In the genomic region with DNA sequence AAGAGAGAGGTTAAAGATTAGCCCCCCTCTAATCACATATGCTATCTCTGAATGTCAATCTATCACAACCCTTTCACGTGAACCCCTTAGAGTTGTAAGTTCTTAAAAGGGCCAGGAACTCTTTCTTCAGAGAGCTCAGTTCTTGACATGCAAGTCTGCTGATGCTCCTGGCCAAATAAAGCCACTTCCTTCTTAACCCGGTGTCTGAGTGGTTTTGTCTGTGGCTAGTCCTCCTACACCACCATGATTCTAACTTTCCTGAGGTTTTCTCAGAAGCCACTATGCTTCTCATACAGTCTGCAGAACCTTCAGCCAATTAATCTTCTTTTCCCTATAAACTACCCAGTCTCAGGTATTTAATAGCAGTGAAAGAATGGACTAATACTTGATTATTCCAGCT, we compare ENCODE assay signal across 12 cellular contexts.
DNase-seq lines count a peak whose midpoint lies in the region; ATAC-seq lines count a peak whose summit lies in the region.
"Had no signal": no experiment of that assay in that cellular context is flagged by ENCODE, and none has a peak within 500 bp of the region (broad histone marks: within the 10 kb centered on the region; RNA-seq: fewer than 3 reads in every experiment).

No MANE protein-coding gene starts in this region.

- DNase-seq in Jurkat, Clone E6-1 (ENCODE audit: low read depth, low spot score) = peak; percentile 77
- peak; percentile 29 for DNase-seq in MV-4-11 (lab: John Stamatoyannopoulos, UW)
- no peak for DNase-seq in NCI-H2081 treated with DMSO at 0.1 percent for 48 hours (lab: John Stamatoyannopoulos, UW)
- no peak for DNase-seq in activated CD4-positive, alpha-beta T cell treated with anti-CD3 and anti-CD28 coated beads, Interleukin-2, amount 50 U/mL, for 1 hour
- DNase-seq in sciatic nerve (ENCODE audit: low spot score) = no peak
- DNase-seq: ACHN; AML-193; Caco-2; CD4-positive, alpha-beta T cell; HCEC 1CT had no signal

- ATAC-seq in GM18867 (IDR thresholded peaks at IDR 0.05; ENCODE audit: unreplicated experiment) = peak; percentile 46
- no peak for ATAC-seq in sciatic nerve
- ATAC-seq: GM23338 had no signal

- no peak overlapping the region for H3K4me3 ChIP-seq in Jurkat, Clone E6-1 (ENCODE audit: low read length)
- H3K4me3 ChIP-seq: GM23338 had no signal

- intact Hi-C loops in sciatic nerve (cut with DNase I) = no loop called here

Comparison
In these comparisons a context has a peak if more than half of its experiments do, and no peak if none do; other contexts are left out.
1. DNase-seq: peak in Jurkat, Clone E6-1 (single experiment) and MV-4-11 (single experiment); none in NCI-H2081 treated with DMSO at 0.1 percent for 48 hours (single experiment), activated CD4-positive, alpha-beta T cell treated with anti-CD3 and anti-CD28 coated beads, Interleukin-2, amount 50 U/mL, for 1 hour (single experiment) and sciatic nerve (single experiment).